In the genomic region with DNA sequence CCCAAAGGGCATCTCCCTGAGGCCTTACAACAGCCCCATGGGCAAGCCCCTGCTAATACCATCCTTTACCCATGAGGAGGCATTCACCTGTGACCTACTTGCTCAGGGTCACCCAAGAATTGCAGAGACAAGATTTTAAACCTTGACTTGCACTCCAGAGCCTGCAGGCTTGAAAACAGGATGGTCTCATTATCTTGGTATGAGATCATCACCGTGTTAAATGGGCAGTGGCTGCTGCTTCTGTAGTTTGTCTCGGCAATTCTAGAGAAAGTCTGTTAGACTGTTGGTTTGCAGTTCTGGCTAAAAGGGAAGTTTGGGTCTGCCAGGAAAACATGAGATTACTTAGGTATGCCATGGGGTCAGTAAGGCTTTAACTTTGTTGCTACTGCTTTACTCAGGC, we compare ENCODE assay signal across 22 cellular contexts.
"Had no signal": no experiment of that assay in that cellular context is flagged by ENCODE, and none has a peak within 500 bp of the region (broad histone marks: within the 10 kb centered on the region; RNA-seq: fewer than 3 reads in every experiment).

No MANE protein-coding gene starts in this region.

- H3K36me3 Mint-ChIP-seq: naive thymus-derived CD8-positive, alpha-beta T cell had no signal

- H3K4me3 Mint-ChIP-seq: naive thymus-derived CD8-positive, alpha-beta T cell; neural crest cell had no signal

- ATAC-seq: esophagus mucosa; heart left ventricle; left lobe of liver; mucosa of descending colon; naive thymus-derived CD8-positive, alpha-beta T cell; pancreas; right cardiac atrium had no signal

- H3K4me3 ChIP-seq: dorsolateral prefrontal cortex, heart left ventricle, mucosa of descending colon, pancreas had no signal

- H3K27ac ChIP-seq: dorsolateral prefrontal cortex, heart left ventricle, pancreas had no signal

- H3K27me3 ChIP-seq: heart left ventricle had no signal

- H3K4me1 ChIP-seq: heart left ventricle, pancreas had no signal

- H3K27ac Mint-ChIP-seq: naive thymus-derived CD8-positive, alpha-beta T cell; progenitor cell of endocrine pancreas had no signal

- H3K9me3 ChIP-seq: pancreas had no signal

- DNase-seq: cortex of kidney; dorsolateral prefrontal cortex; effector CD8-positive, alpha-beta T cell; heart left ventricle; hippocampal formation; kidney glomerular epithelial cell; mammary epithelial cell; mucosa of descending colon; naive thymus-derived CD8-positive, alpha-beta T cell; nucleus accumbens; pancreas; right cardiac atrium; small intestine; stimulated activated CD4-positive, alpha-beta T cell treated with anti-CD3 and anti-CD28 coated beads, Interleukin-12 subunit alpha, Interleukin-12 subunit beta, amount 100 ng/mL, for 4 hours; stimulated activated naive CD4-positive, alpha-beta T cell treated with Interleukin-2 at 50 U/mL for 16 hours; trophoblast cell had no signal

- H3K36me3 ChIP-seq: heart left ventricle, pancreas had no signal

- FAIRE-seq: endometrium, frontal cortex, pancreas, small intestine had no signal

- H3K4me1 Mint-ChIP-seq: naive thymus-derived CD8-positive, alpha-beta T cell; neural crest cell had no signal
